In the genomic region with DNA sequence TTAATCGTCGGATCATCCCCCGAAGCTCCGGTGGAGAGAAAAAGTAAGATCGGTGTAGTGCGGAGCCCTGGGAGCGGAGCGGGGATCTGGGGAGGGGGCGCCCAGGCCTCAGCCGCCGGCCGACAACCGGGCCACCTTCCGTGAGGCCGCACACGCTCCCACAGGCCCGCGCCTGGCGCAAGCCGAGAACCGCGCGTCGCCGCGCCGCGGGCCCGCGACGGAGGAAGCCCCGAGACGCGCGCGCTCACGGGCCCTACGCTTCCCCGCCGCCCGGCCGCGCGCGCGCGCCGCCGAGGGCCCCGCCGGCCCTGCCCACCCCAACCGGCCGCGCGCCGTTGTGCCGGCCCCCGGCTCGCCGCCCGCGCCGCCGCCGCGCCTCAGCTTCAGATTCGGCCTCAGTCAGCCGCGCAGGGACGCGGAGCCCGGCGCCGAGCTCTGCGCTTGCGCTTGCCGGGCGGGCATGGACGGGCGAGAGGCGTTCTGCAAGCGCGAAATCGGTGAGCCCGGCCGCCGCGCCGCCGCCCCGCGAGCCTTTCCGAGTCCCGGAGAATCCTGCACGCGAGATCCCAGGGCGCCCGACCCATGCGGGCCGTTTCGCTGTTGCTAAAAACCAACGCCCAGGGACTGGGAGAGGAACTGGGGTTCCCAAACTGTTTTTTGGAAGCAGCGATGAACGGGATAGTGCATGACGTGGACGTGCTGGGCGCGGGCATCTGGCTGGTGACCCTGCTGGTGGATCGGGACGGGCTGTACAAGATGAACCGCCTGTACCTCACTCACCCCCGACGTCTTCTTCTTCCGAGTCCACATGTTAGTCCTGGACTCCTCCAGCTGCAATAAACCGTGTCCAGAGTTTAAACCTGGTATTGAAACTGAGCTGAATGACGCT, we compare ENCODE assay signal across 9 cellular contexts. TPM values are rescaled to one million over a fixed set of nuclear protein-coding genes. Genes with fewer than 3 reads are reported as not detected.
A peak's percentile ranks its signal among the peaks of the same experiment; 100 is the strongest.
DNase-seq lines count a peak whose midpoint lies in the region; ATAC-seq, FAIRE-seq and TF ChIP-seq lines count a peak whose summit lies in the region.
"Had no signal": no experiment of that assay in that cellular context is flagged by ENCODE, and none has a peak within 500 bp of the region (broad histone marks: within the 10 kb centered on the region; RNA-seq: fewer than 3 reads in every experiment).

No MANE protein-coding gene starts in this region.

- no peak for FAIRE-seq in GM19239 (lab: Jason Lieb, UNC)
- FAIRE-seq: colon had no signal

- no peaks in the 10 kb centered on the region for H4K20me1 ChIP-seq in BLaER1 treated with 17β-estradiol and CSF1 and Interleukin-3, amounts not matched to agents 10 nM and 100 nM

- peak overlapping the region; percentile 66 to 80 (median 72) for H3K4me3 ChIP-seq in BLaER1 treated with 17β-estradiol and CSF1 and Interleukin-3, amounts not matched to agents 10 nM and 100 nM
- H3K4me3 ChIP-seq in duodenal mucosa (ENCODE audit: low read depth in 1 of 2, low read length in 2 of 2) (peak overlapping the region; percentile 80 to 86), lower lobe of right lung (peak overlapping the region; percentile 83)

- ATAC-seq in HG03439 (IDR thresholded peaks at IDR 0.05; ENCODE audit: unreplicated experiment) (peak; percentile 75), lower lobe of right lung (peak; percentile 97 to 98)

- peak overlapping the region; percentile 71 to 92 (median 86) for H3K4me2 ChIP-seq in BLaER1 treated with 17β-estradiol and CSF1 and Interleukin-3, amounts not matched to agents 10 nM and 100 nM

- peak; percentile 89 for DNase-seq in GM19239 (ENCODE audit: insufficient read length, low spot score)
- DNase-seq in NCI-H526 treated with DMSO at 0.1 percent for 48 hours (lab: John Stamatoyannopoulos, UW), result peak; percentile 96
- DNase-seq in activated CD4-positive, alpha-beta T cell treated with anti-CD3 and anti-CD28 coated beads, Interleukin-2, amount 50 U/mL, for 48 hours, result peak; percentile 85 to 89
- peak; percentile 90 for DNase-seq in lower lobe of right lung
- DNase-seq in stimulated activated CD4-positive, alpha-beta T cell treated with anti-CD3 and anti-CD28 coated beads, Interleukin-4, amount 100 ng/mL, for 48 hours (ENCODE audit: low read depth in 2 of 2), result peak; percentile 77 to 82

- TF ChIP-seq CTCF in lower lobe of right lung (IDR thresholded peaks at IDR 0.05), result no peak

- no peaks in the 10 kb centered on the region for H3K36me3 ChIP-seq in BLaER1 treated with 17β-estradiol and CSF1 and Interleukin-3, amounts not matched to agents 10 nM and 100 nM
- no peaks in the 10 kb centered on the region for H3K36me3 ChIP-seq in duodenal mucosa (ENCODE audit: control insufficient read depth in 1 of 2, insufficient read depth in 2 of 2, low read length in 2 of 2)
- no peaks in the 10 kb centered on the region for H3K36me3 ChIP-seq in lower lobe of right lung

- peaks cover 9 to 34% (median 19%) of the 10 kb centered on the region in 10 experiments; a peak in 19 of 20 replicates for H3K4me1 ChIP-seq in BLaER1 treated with 17β-estradiol and CSF1 and Interleukin-3, amounts not matched to agents 10 nM and 100 nM
- H3K4me1 ChIP-seq in duodenal mucosa (ENCODE audit: control insufficient read depth in 1 of 2, insufficient read depth in 2 of 2, low read length in 2 of 2) (peaks cover 10 to 13% of the 10 kb centered on the region in 2 donors), lower lobe of right lung (peaks cover 15% of the 10 kb centered on the region)

- no peaks in the 10 kb centered on the region for H3K27me3 ChIP-seq in BLaER1 treated with 17β-estradiol and CSF1 and Interleukin-3, amounts not matched to agents 10 nM and 100 nM
- H3K27me3 ChIP-seq in duodenal mucosa (ENCODE audit: control insufficient read depth in 1 of 2, insufficient read depth in 2 of 2, low read length in 2 of 2) (peaks cover 0 to 9% of the 10 kb centered on the region in 2 donors), lower lobe of right lung (ENCODE audit: low read depth) (no peaks in the 10 kb centered on the region)

- intact Hi-C loops in lower lobe of right lung (cut with DNase I), result no loop called here

- peak overlapping the region; percentile 67 to 82 (median 81) for H3K9ac ChIP-seq in BLaER1 treated with 17β-estradiol and CSF1 and Interleukin-3, amounts not matched to agents 10 nM and 100 nM
- peak overlapping the region; percentile 71 to 74 for H3K9ac ChIP-seq in duodenal mucosa (ENCODE audit: low read depth in 1 of 2, low read length in 2 of 2)

- H3K27ac ChIP-seq in BLaER1 treated with 17β-estradiol and CSF1 and Interleukin-3, amounts not matched to agents 10 nM and 100 nM, result peak overlapping the region; percentile 37 to 80 (median 75); a peak in 21 of 22 replicates
- peak overlapping the region; percentile 36 for H3K27ac ChIP-seq in duodenal mucosa (ENCODE audit: low read depth, low read length)
- peak overlapping the region; percentile 92 for H3K27ac ChIP-seq in lower lobe of right lung

- H3K9me3 ChIP-seq in BLaER1 treated with 17β-estradiol and CSF1 and Interleukin-3, amounts not matched to agents 10 nM and 100 nM (replicated peaks in 1 of 11), result no peaks in the 10 kb centered on the region
- H3K9me3 ChIP-seq in duodenal mucosa (ENCODE audit: control insufficient read depth in 1 of 2, low read length in 2 of 2) (no peaks in the 10 kb centered on the region), lower lobe of right lung (no peaks in the 10 kb centered on the region)

RNA-seq across cellular contexts. Expression of gene LRRC37A, which starts 28.0 kb away (rescaled TPM):
- 3.3 TPM for total RNA-seq in lower lobe of right lung

Comparison
In these comparisons a context has a peak if more than half of its experiments do, and no peak if none do; other contexts are left out.
1. Peak in every context shown above with its lines: DNase-seq, ATAC-seq, H3K4me3 ChIP-seq and H3K27ac ChIP-seq.
2. H3K27ac ChIP-seq: peak in every context shown above with its lines; median percentile 92 in lower lobe of right lung; 75 in BLaER1 treated with 17β-estradiol and CSF1 and Interleukin-3, amounts not matched to agents 10 nM and 100 nM; 36 in duodenal mucosa.